30 cellular contexts compared by ENCODE assay signal in genomic region chr7:78912781-78913180, GRCh38.
DNase-seq lines count a peak whose midpoint lies in the region; ATAC-seq, FAIRE-seq and TF ChIP-seq lines count a peak whose summit lies in the region.
"Had no signal": no experiment of that assay in that cellular context is flagged by ENCODE, and none has a peak within 500 bp of the region (broad histone marks: within the 10 kb centered on the region; RNA-seq: fewer than 3 reads in every experiment).

No MANE protein-coding gene starts in this region.

- TF ChIP-seq RAD21 in A549 (conservative IDR thresholded peaks at IDR 0.05 in 1 of 2, IDR thresholded peaks at IDR 0.05 in 1 of 2), result no peak

- FAIRE-seq in A549 (lab: Jason Lieb, UNC), result peak; percentile 18
- FAIRE-seq: GM12892, kidney had no signal

- ATAC-seq in A549 (no peak), GM21447 (IDR thresholded peaks at IDR 0.05; ENCODE audit: unreplicated experiment) (no peak)
- ATAC-seq: foreskin keratinocyte; heart left ventricle; naive thymus-derived CD4-positive, alpha-beta T cell; sciatic nerve; stimulated activated memory B cell treated with anti-CD40 and anti-IgM and Interleukin-4, amounts not matched to agents 10 μg/mL and 1 μg/mL and 100 μg/mL, for 72 hours had no signal

- no peak for TF ChIP-seq EP300 in A549 (IDR thresholded peaks at IDR 0.05)

- no peaks in the 10 kb centered on the region for H3K27me3 ChIP-seq in brain microvascular endothelial cell (replicated peaks)
- H3K27me3 ChIP-seq: foreskin keratinocyte, heart left ventricle, Peyer's patch had no signal

- POLR2A ChIA-PET in A549 (lab: Yijun Ruan, JAX), result no interaction called here

- CTCF ChIA-PET in A549 (lab: Yijun Ruan, JAX), result interaction anchor here (0.6 kb wide), 1 partner anchor 224 kb away, joined by 3 read pairs; no protein-coding TSS in a partner anchor

- TF ChIP-seq CTCF in A549 (IDR thresholded peaks at IDR 0.05), result no peak
- TF ChIP-seq CTCF in brain microvascular endothelial cell (IDR thresholded peaks at IDR 0.05; ENCODE audit: low read depth, low read length, missing control alignments), result no peak

- H3K9me3 ChIP-seq in A549, result no peaks in the 10 kb centered on the region
- H3K9me3 ChIP-seq: Peyer's patch, prostate gland had no signal

- no peak overlapping the region for H3K4me2 ChIP-seq in A549

- no peak overlapping the region for H3K27ac ChIP-seq in A549
- H3K27ac ChIP-seq in brain microvascular endothelial cell, result no peak overlapping the region
- H3K27ac ChIP-seq: 22Rv1, foreskin keratinocyte, heart left ventricle, Peyer's patch, prostate gland had no signal

- H3K4me3 ChIP-seq in A549 (no peak overlapping the region), brain microvascular endothelial cell (ENCODE audit: low read depth, low read length) (no peak overlapping the region)
- H3K4me3 ChIP-seq: heart left ventricle, Peyer's patch, prostate gland had no signal

- in situ Hi-C loops in brain microvascular endothelial cell (cut with HindIII; ENCODE audit: low pct_ligation_motif_present, low sequenced_read_pairs), result no loop called here

- H3K4me1 ChIP-seq in A549, result no peaks in the 10 kb centered on the region
- H3K4me1 ChIP-seq: foreskin keratinocyte, heart left ventricle, Peyer's patch, prostate gland had no signal

- TF ChIP-seq POLR2A in A549 (IDR thresholded peaks at IDR 0.05; ENCODE audit: low read length), result no peak

- DNase-seq in A549 (ENCODE audit: low read depth in 1 of 2, low spot score in 1 of 2) (no peak), HS-5 (ENCODE audit: low read depth) (peak; percentile 11), brain microvascular endothelial cell (peak; percentile 18), glomerular visceral epithelial cell (ENCODE audit: extremely low spot score) (peak; percentile 1), DMS79 (lab: John Stamatoyannopoulos, UW) (no peak), putamen (ENCODE audit: low spot score) (no peak), COLO668 (lab: John Stamatoyannopoulos, UW; ENCODE audit: unreplicated experiment) (no peak)
- DNase-seq: activated CD4-positive, alpha-beta memory T cell treated with anti-CD3 and anti-CD28 coated beads for 36 hours; activated CD4-positive, CD25-positive, alpha-beta regulatory T cell treated with anti-CD3 and anti-CD28 coated beads, Interleukin-2, amount 50 U/mL, for 72 hours; activated naive CD4-positive, alpha-beta T cell treated with Interleukin-2 at 50 U/mL for 16 hours; amniotic stem cell; CD4-positive, CD25-positive, alpha-beta regulatory T cell; foreskin keratinocyte; heart left ventricle; kidney; naive thymus-derived CD4-positive, alpha-beta T cell; NCI-H146; NCI-H2107; NCI-H774; occipital lobe; Peyer's patch; SHP77; substantia nigra; T-helper 2 cell had no signal

- H3K36me3 ChIP-seq in brain microvascular endothelial cell (replicated peaks), result no peaks in the 10 kb centered on the region
- H3K36me3 ChIP-seq: heart left ventricle, Peyer's patch, prostate gland had no signal

TF ChIP-seq in A549, 52 proteins besides CTCF, POLR2A, EP300 and RAD21:
- TF ChIP-seq KDM1A (IDR thresholded peaks at IDR 0.05; ENCODE audit: low read depth), result no peak
- TF ChIP-seq TP53 (CRISPR knock-in tag; IDR thresholded peaks at IDR 0.05), result no peak
- no peak for TF ChIP-seq MAFK (IDR thresholded peaks at IDR 0.05; ENCODE audit: partially characterized antibody)
- TF ChIP-seq RARB (CRISPR knock-in tag; IDR thresholded peaks at IDR 0.05), result no peak
- no peak for TF ChIP-seq EHMT2 (IDR thresholded peaks at IDR 0.05; ENCODE audit: low read depth)
- no peak for TF ChIP-seq FOSL2 (IDR thresholded peaks at IDR 0.05)
- TF ChIP-seq FOSL2 (CRISPR knock-in tag; IDR thresholded peaks at IDR 0.05), result no peak

Comparison
In these comparisons a context has a peak if more than half of its experiments do, and no peak if none do; other contexts are left out.
1. DNase-seq: peak in HS-5 (single experiment), brain microvascular endothelial cell (single experiment) and glomerular visceral epithelial cell (single experiment); none in A549 (0 of 2), DMS79 (single experiment), putamen (single experiment) and COLO668 (single experiment).